In genomic region chr6:118187568-118188164, GRCh38 we compare ENCODE assay signal across 8 cellular contexts.
DNase-seq lines count a peak whose midpoint lies in the region; ATAC-seq and TF ChIP-seq lines count a peak whose summit lies in the region.

No MANE protein-coding gene starts in this region.

- H3K79me2 ChIP-seq in Karpas-422 (ENCODE audit: low read length), result no peaks in the 10 kb centered on the region

- no peaks in the 10 kb centered on the region for H3K9me3 ChIP-seq in ascending aorta
- H3K9me3 ChIP-seq in sigmoid colon, result no peaks in the 10 kb centered on the region
- no peaks in the 10 kb centered on the region for H3K9me3 ChIP-seq in Karpas-422 (ENCODE audit: low read length)

- TF ChIP-seq CTCF in ascending aorta (IDR thresholded peaks at IDR 0.05) (no peak), sigmoid colon (IDR thresholded peaks at IDR 0.05) (no peak)

- no peak overlapping the region for H3K9ac ChIP-seq in Karpas-422 (ENCODE audit: low read length)

- H3K4me1 ChIP-seq in ascending aorta (peaks cover 0 to 11% of the 10 kb centered on the region in 2 donors), sigmoid colon (peaks cover 0 to 17% (median 13%) of the 10 kb centered on the region in 4 donors), Karpas-422 (ENCODE audit: low read length) (no peaks in the 10 kb centered on the region)

- H3K36me3 ChIP-seq in ascending aorta (no peaks in the 10 kb centered on the region), sigmoid colon (no peaks in the 10 kb centered on the region), Karpas-422 (ENCODE audit: insufficient read depth, low read length) (no peaks in the 10 kb centered on the region)

- H3K4me2 ChIP-seq in Karpas-422 (ENCODE audit: low read depth, low read length, poor library complexity, severe bottlenecking), result no peak overlapping the region

- H3K27ac ChIP-seq in ascending aorta (peak overlapping the region; percentile 37 to 59), sigmoid colon (peak overlapping the region; percentile 2 to 66 (median 38)), Karpas-422 (ENCODE audit: low read length) (no peak overlapping the region)

- peak in 1 of 4 donors; percentile 4 for TF ChIP-seq EP300 in sigmoid colon (IDR thresholded peaks at IDR 0.05)

- 55 to 68% methylated on average over 3 of the region's 3 CpGs for WGBS in sigmoid colon, 2 donors

- no peaks in the 10 kb centered on the region for H3K27me3 ChIP-seq in ascending aorta
- H3K27me3 ChIP-seq in sigmoid colon, result no peaks in the 10 kb centered on the region
- no peaks in the 10 kb centered on the region for H3K27me3 ChIP-seq in Karpas-422 (ENCODE audit: low read length)

- peak overlapping the region in 1 of 2 donors; percentile 21 for H3K4me3 ChIP-seq in ascending aorta
- no peak overlapping the region for H3K4me3 ChIP-seq in sigmoid colon
- no peak overlapping the region for H3K4me3 ChIP-seq in Karpas-422 (ENCODE audit: low read length)

- H3K9me2 ChIP-seq in Karpas-422 (replicated peaks; ENCODE audit: insufficient read depth, low read length), result no peaks in the 10 kb centered on the region

- no peak overlapping the region for H2AFZ ChIP-seq in Karpas-422 (ENCODE audit: low read length)

- TF ChIP-seq POLR2A in sigmoid colon (IDR thresholded peaks at IDR 0.05), result no peak

- peak; percentile 36 for ATAC-seq in HG03175 (IDR thresholded peaks at IDR 0.05; ENCODE audit: unreplicated experiment)

- DNase-seq in stimulated activated CD4-positive, alpha-beta T cell treated with anti-CD3 and anti-CD28 coated beads, Interleukin-12 subunit alpha, Interleukin-12 subunit beta, amount 100 ng/mL, for 4 hours, result peak; percentile 9
- no peak for DNase-seq in stimulated activated CD4-positive, alpha-beta T cell treated with anti-CD3 and anti-CD28 coated beads, Interleukin-1b, Interleukin-23, amount 100 ng/mL, for 48 hours
- peak in 1 of 2 donors; percentile 64 for DNase-seq in ascending aorta (ENCODE audit: low spot score in 2 of 2)
- DNase-seq in sigmoid colon, result no peak
- no peak for DNase-seq in cerebellar nuclear complex (lab: John Stamatoyannopoulos, UW)
- DNase-seq in Karpas-422, result no peak
- no peak for DNase-seq in kidney glomerular epithelial cell (lab: John Stamatoyannopoulos, UW)

- no peaks in the 10 kb centered on the region for H4K20me1 ChIP-seq in Karpas-422 (ENCODE audit: insufficient read depth, low read depth, low read length)

- intact Hi-C loops in ascending aorta (cut with DNase I) (loop anchor here (2.0 kb wide), 1 partner anchor 585 kb away; the partner anchor contains the start of gene GOPC), sigmoid colon (cut with DNase I) (no loop called here)
